ENCODE assay signal across 26 cellular contexts in genomic region chr2:6963727-6964126, GRCh38.
"Had no signal": no experiment of that assay in that cellular context is flagged by ENCODE, and none has a peak within 500 bp of the region (broad histone marks: within the 10 kb centered on the region; RNA-seq: fewer than 3 reads in every experiment).

No MANE protein-coding gene starts in this region.

- H3K27me3 Mint-ChIP-seq: activated CD4-positive, alpha-beta T cell treated with anti-CD3 and anti-CD28 coated beads for 36 hours; activated naive CD8-positive, alpha-beta T cell treated with anti-CD3 and anti-CD28 coated beads, Interleukin-2, amount 50 U/mL, for 24 hours; progenitor cell of endocrine pancreas; stimulated activated naive CD8-positive, alpha-beta T cell treated with anti-CD3 and anti-CD28 coated beads, Interleukin-15, Interleukin-2, amounts not matched to agents 100 ng/mL and 50 ng/mL, for 24 hours had no signal

- H3K36me3 ChIP-seq: gastrocnemius medialis, left ventricle myocardium inferior, neutrophil, ovary, thoracic aorta, uterus had no signal

- H3K4me3 ChIP-seq: gastrocnemius medialis, left ventricle myocardium inferior, lung, ovary, skin epidermis, thoracic aorta, uterus had no signal

- H3K4me3 Mint-ChIP-seq: activated CD4-positive, alpha-beta T cell treated with anti-CD3 and anti-CD28 coated beads for 36 hours; activated naive CD8-positive, alpha-beta T cell treated with anti-CD3 and anti-CD28 coated beads, Interleukin-2, amount 50 U/mL, for 24 hours; nephron progenitor cell; stimulated activated effector memory CD8-positive, alpha-beta T cell treated with anti-CD3 and anti-CD28 coated beads, Interleukin-12 subunit alpha, Interleukin-12 subunit beta, amount 100 ng/mL, for 72 hours; stimulated activated naive CD8-positive, alpha-beta T cell treated with anti-CD3 and anti-CD28 coated beads, Interleukin-15, Interleukin-2, amounts not matched to agents 100 ng/mL and 50 ng/mL, for 24 hours had no signal

- H3K9me3 Mint-ChIP-seq: stimulated activated effector memory CD8-positive, alpha-beta T cell treated with anti-CD3 and anti-CD28 coated beads, Interleukin-12 subunit alpha, Interleukin-12 subunit beta, amount 100 ng/mL, for 72 hours; stimulated activated naive CD8-positive, alpha-beta T cell treated with anti-CD3 and anti-CD28 coated beads, Interleukin-15, Interleukin-2, amounts not matched to agents 100 ng/mL and 50 ng/mL, for 24 hours had no signal

- H3K36me3 Mint-ChIP-seq: stimulated activated effector memory CD8-positive, alpha-beta T cell treated with anti-CD3 and anti-CD28 coated beads, Interleukin-12 subunit alpha, Interleukin-12 subunit beta, amount 100 ng/mL, for 72 hours had no signal

- ATAC-seq: activated CD4-positive, alpha-beta T cell treated with anti-CD3 and anti-CD28 coated beads for 36 hours; activated naive CD8-positive, alpha-beta T cell treated with anti-CD3 and anti-CD28 coated beads, Interleukin-2, amount 50 U/mL, for 24 hours; gastrocnemius medialis; sciatic nerve; stimulated activated effector memory CD8-positive, alpha-beta T cell treated with anti-CD3 and anti-CD28 coated beads, Interleukin-12 subunit alpha, Interleukin-12 subunit beta, amount 100 ng/mL, for 72 hours had no signal

- H3K27ac Mint-ChIP-seq: activated CD4-positive, alpha-beta T cell treated with anti-CD3 and anti-CD28 coated beads for 36 hours; activated naive CD8-positive, alpha-beta T cell treated with anti-CD3 and anti-CD28 coated beads, Interleukin-2, amount 50 U/mL, for 24 hours; nephron progenitor cell; progenitor cell of endocrine pancreas; stimulated activated effector memory CD8-positive, alpha-beta T cell treated with anti-CD3 and anti-CD28 coated beads, Interleukin-12 subunit alpha, Interleukin-12 subunit beta, amount 100 ng/mL, for 72 hours; stimulated activated naive CD8-positive, alpha-beta T cell treated with anti-CD3 and anti-CD28 coated beads, Interleukin-15, Interleukin-2, amounts not matched to agents 100 ng/mL and 50 ng/mL, for 24 hours had no signal

- H3K27me3 ChIP-seq: gastrocnemius medialis, neutrophil, ovary, uterus had no signal

- H3K27ac ChIP-seq: epithelial cell of prostate, gastrocnemius medialis, left ventricle myocardium inferior, neutrophil, ovary, skin epidermis, thoracic aorta, uterus had no signal

- DNase-seq: activated CD4-positive, alpha-beta T cell treated with anti-CD3 and anti-CD28 coated beads for 36 hours; activated CD4-positive, CD25-positive, alpha-beta regulatory T cell; activated effector memory CD4-positive, alpha-beta T cell treated with Interleukin-2 at 50 U/mL for 16 hours; activated naive CD4-positive, alpha-beta T cell treated with Interleukin-2 at 50 U/mL for 16 hours; activated naive CD8-positive, alpha-beta T cell treated with anti-CD3 and anti-CD28 coated beads, Interleukin-2, amount 50 U/mL, for 24 hours; amygdala; dermis blood vessel endothelial cell; effector CD8-positive, alpha-beta T cell; gastrocnemius medialis; glutamatergic neuron; left ventricle myocardium inferior; mesendoderm; nephron progenitor cell; ovary; stimulated activated CD4-positive, alpha-beta T cell treated with anti-CD3 and anti-CD28 coated beads, Interleukin-4, amount 100 ng/mL, for 24 hours; trophoblast cell; uterus had no signal

- H3K9me3 ChIP-seq: gastrocnemius medialis, left ventricle myocardium inferior, neutrophil, ovary, thoracic aorta, uterus had no signal
